Comparison of ENCODE assay signal across 9 cellular contexts in genomic region chr11:44315947-44316387, GRCh38. TPM values are rescaled to one million over a fixed set of nuclear protein-coding genes. Genes with fewer than 3 reads are reported as not detected.
DNase-seq lines count a peak whose midpoint lies in the region; ATAC-seq and TF ChIP-seq lines count a peak whose summit lies in the region.
"Had no signal": no experiment of that assay in that cellular context is flagged by ENCODE, and none has a peak within 500 bp of the region (broad histone marks: within the 10 kb centered on the region; RNA-seq: fewer than 3 reads in every experiment).

No MANE protein-coding gene starts in this region.

- H3F3A ChIP-seq in GM23248 (ENCODE audit: insufficient read depth) = no peaks in the 10 kb centered on the region

- peak overlapping the region; percentile 50 for H3K4me2 ChIP-seq in GM23248 (ENCODE audit: unreplicated experiment)

- H3K4me3 ChIP-seq in GM23248 (peak overlapping the region; percentile 37), SJSA1 (peak overlapping the region; percentile 19), gastrocnemius medialis (peak overlapping the region; percentile 36 to 55 (median 45)), SJCRH30 (no peak overlapping the region)

- peaks cover 7% of the 10 kb centered on the region; the same call in 1 of the 2 replicates for H3K4me1 ChIP-seq in GM23248 (ENCODE audit: insufficient read depth)
- peaks cover 14% of the 10 kb centered on the region for H3K4me1 ChIP-seq in SJSA1 (replicated peaks)
- peaks cover 6 to 20% of the 10 kb centered on the region in 2 donors for H3K4me1 ChIP-seq in gastrocnemius medialis
- H3K4me1 ChIP-seq in SJCRH30 = peaks cover 24% of the 10 kb centered on the region

- WGBS in GM23248 (ENCODE audit: low coverage in 1 of 2, low lambda C conversion rate in 2 of 2, missing lambda C conversion rate in 2 of 2), 2 experiments = 1 to 2% methylated on average over 34 to 42 of the region's 43 CpGs

- intact Hi-C loops in left cardiac atrium (cut with DNase I) = loop anchor here in 1 of 2 donors (10.0 kb wide), 1 partner anchor 171 kb away; no protein-coding TSS in a partner anchor
- intact Hi-C loops in gastrocnemius medialis (cut with DNase I; ENCODE audit: low total_unique reads) = no loop called here

- no peaks in the 10 kb centered on the region for H3K36me3 ChIP-seq in GM23248 (ENCODE audit: low read depth)
- no peaks in the 10 kb centered on the region for H3K36me3 ChIP-seq in SJSA1
- no peaks in the 10 kb centered on the region for H3K36me3 ChIP-seq in gastrocnemius medialis
- H3K36me3 ChIP-seq in SJCRH30 = no peaks in the 10 kb centered on the region

- H3K9me3 ChIP-seq in GM23248 (ENCODE audit: low read depth) (no peaks in the 10 kb centered on the region), SJSA1 (replicated peaks) (no peaks in the 10 kb centered on the region), gastrocnemius medialis (no peaks in the 10 kb centered on the region), SJCRH30 (replicated peaks) (no peaks in the 10 kb centered on the region)

- in situ Hi-C loops in GM23248 (cut with MboI) (no loop called here), gastrocnemius medialis (cut with MboI; ENCODE audit: low sequenced_read_pairs in 4 of 4) (no loop called here)

- no peaks in the 10 kb centered on the region for H3K9me2 ChIP-seq in GM23248 (ENCODE audit: insufficient read depth)

- H3K27me3 ChIP-seq in GM23248 (replicated peaks; ENCODE audit: insufficient read depth) (peaks cover 99% of the 10 kb centered on the region), SJSA1 (replicated peaks) (no peaks in the 10 kb centered on the region), gastrocnemius medialis (peaks cover 97 to 99% (median 98%) of the 10 kb centered on the region in 3 donors), SJCRH30 (no peaks in the 10 kb centered on the region)

- no peaks in the 10 kb centered on the region for H4K20me1 ChIP-seq in GM23248 (ENCODE audit: insufficient read depth)

- H3K79me2 ChIP-seq in GM23248 (ENCODE audit: insufficient read depth) = no peaks in the 10 kb centered on the region

- 0 out of 2 replicates have a peak overlapping the region, but pooled peaks have one; percentile 22 for H2AFZ ChIP-seq in GM23248

- peak; percentile 64 to 86 for ATAC-seq in left cardiac atrium
- peak in 1 of 2 donors; percentile 27 for ATAC-seq in gastrocnemius medialis
- no peak for ATAC-seq in GM18868 (IDR thresholded peaks at IDR 0.05; ENCODE audit: unreplicated experiment)

- H3K27ac ChIP-seq in GM23248 (no peak overlapping the region), SJSA1 (no peak overlapping the region), gastrocnemius medialis (no peak overlapping the region), SJCRH30 (no peak overlapping the region)

- no peak overlapping the region for H3K9ac ChIP-seq in GM23248

- no peak for TF ChIP-seq POLR2A in gastrocnemius medialis (IDR thresholded peaks at IDR 0.05)

- DNase-seq in GM23248 = peak; percentile 61
- DNase-seq in SJSA1 (ENCODE audit: low read depth in 1 of 2, low spot score in 2 of 2) = peak; percentile 62 to 79
- DNase-seq in left cardiac atrium = peak; percentile 50
- no peak for DNase-seq in gastrocnemius medialis
- no peak for DNase-seq in SJCRH30
- no peak for DNase-seq in NCI-H1105 (lab: John Stamatoyannopoulos, UW)

- TF ChIP-seq CTCF in gastrocnemius medialis (IDR thresholded peaks at IDR 0.05 in 4 of 5, conservative IDR thresholded peaks at IDR 0.05 in 1 of 5) = no peak

RNA-seq across cellular contexts. Expression of gene ALX4, which starts 6.0 kb away (rescaled TPM):
- total RNA-seq in GM23248 (2014; rRNA removed; shearing (Covaris generic)) = not detected in 2 replicates
- polyA plus RNA-seq in GM23248 (2016; fragmentation: Nextera tagmentation; extraction: Ambion mirVana) = not detected in 2 replicates
- 30.3 and 41.6 TPM in 2 replicates for total RNA-seq in SJSA1 (2014; rRNA removed; shearing (Covaris generic))
- total RNA-seq in left cardiac atrium = under 1 TPM in 1 of 2 donors, not detected in 1; 0.03 TPM
- total RNA-seq in gastrocnemius medialis = under 1 TPM in 2 of 4 donors, not detected in 2; 0.07 to 0.12 TPM
- total RNA-seq in SJCRH30 (2014; rRNA removed; shearing (Covaris generic)) = 1.1 and 1.4 TPM in 2 replicates
- total RNA-seq: dermis microvascular lymphatic vessel endothelial cell, HT-29 had no signal

Comparison
In these comparisons a context has a peak if more than half of its experiments do, and no peak if none do; other contexts are left out.
1. DNase-seq: peak in GM23248 (single experiment), SJSA1 (2 of 2) and left cardiac atrium (single experiment); none in gastrocnemius medialis (0 of 2), SJCRH30 (0 of 2) and NCI-H1105 (single experiment).
2. RNA of gene ALX4, which starts 6.0 kb away (total RNA-seq): 30.3 to 41.6 TPM in SJSA1; 1.1 to 1.4 TPM in SJCRH30, 0.07 to 0.12 TPM in gastrocnemius medialis, 0.03 TPM in left cardiac atrium and not detected in GM23248; every median in the first group is over 10 times any median in the second.